28 cellular contexts compared by ENCODE assay signal in the genomic region with DNA sequence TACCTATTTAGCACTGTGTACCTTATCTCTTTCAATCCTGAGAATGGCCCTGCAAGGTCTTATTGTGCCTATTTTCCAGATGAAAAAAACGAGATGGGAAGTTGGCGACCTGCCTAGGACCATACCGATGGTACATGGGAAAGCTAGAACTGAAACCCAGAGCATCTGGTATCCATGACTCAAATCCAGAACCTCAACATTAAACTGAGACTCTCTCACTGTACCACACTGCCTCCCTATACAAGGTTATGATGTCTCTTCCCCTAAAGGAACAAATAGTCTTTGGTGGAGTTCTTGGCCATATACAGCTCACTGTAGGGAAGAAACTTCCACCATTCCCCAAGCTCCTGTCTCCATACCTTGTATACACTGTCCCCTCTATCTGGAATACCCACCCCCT.
"Had no signal": no experiment of that assay in that cellular context is flagged by ENCODE, and none has a peak within 500 bp of the region (broad histone marks: within the 10 kb centered on the region; RNA-seq: fewer than 3 reads in every experiment).

No MANE protein-coding gene starts in this region.

- H3K27ac Mint-ChIP-seq: activated CD4-positive, alpha-beta memory T cell treated with anti-CD3 and anti-CD28 coated beads, Interleukin-2, amount 10 ng/mL, durations not matched to agents 7 days and 5 days; activated CD4-positive, alpha-beta T cell treated with anti-CD3 and anti-CD28 coated beads for 36 hours; activated naive CD8-positive, alpha-beta T cell treated with anti-CD3 and anti-CD28 coated beads, Interleukin-2, amount 10 ng/mL, durations not matched to agents 7 days and 5 days; activated T-helper 17 cell treated with anti-CD3 and anti-CD28 coated beads, Interleukin-2, amount 50 U/mL, for 72 hours had no signal

- DNase-seq: activated CD4-positive, alpha-beta memory T cell treated with anti-CD3 and anti-CD28 coated beads, Interleukin-2, amount 10 ng/mL, durations not matched to agents 7 days and 5 days; activated CD4-positive, alpha-beta T cell treated with anti-CD3 and anti-CD28 coated beads for 36 hours; activated CD4-positive, alpha-beta T cell treated with anti-CD3 and anti-CD28 coated beads, Interleukin-2, amount 50 U/mL, for 1 hour; activated gamma-delta T cell treated with Interleukin-2 at 50 U/mL for 16 hours; activated naive CD4-positive, alpha-beta T cell treated with anti-CD3 and anti-CD28 coated beads, Interleukin-2, amount 50 U/mL, for 16 hours; activated naive CD8-positive, alpha-beta T cell treated with anti-CD3 and anti-CD28 coated beads, Interleukin-2, amount 10 ng/mL, durations not matched to agents 7 days and 5 days; activated T-cell treated with anti-CD3 and anti-CD28 coated beads for 4 hours; activated T-cell treated with anti-CD3 and anti-CD28 coated beads, Interleukin-2, amount 50 U/mL, for 48 hours; adrenal gland; cerebellar nuclear complex; colonic mucosa; NCI-H1092; NCI-H1417; NCI-H1930; NCI-H2107; NCI-H2171 treated with DMSO at 0.1 percent for 48 hours; NCI-H226; NCI-H510A; NCI-H526 treated with DMSO at 0.1 percent for 48 hours; NCI-H82; Peyer's patch; Right ventricle myocardium superior; SJCRH30; SK-N-SH; T-helper 1 cell had no signal

- H3K36me3 Mint-ChIP-seq: activated naive CD8-positive, alpha-beta T cell treated with anti-CD3 and anti-CD28 coated beads, Interleukin-2, amount 10 ng/mL, durations not matched to agents 7 days and 5 days had no signal

- H3K27me3 ChIP-seq: adrenal gland, colonic mucosa, Peyer's patch, SJCRH30 had no signal

- ATAC-seq: activated CD4-positive, alpha-beta T cell treated with anti-CD3 and anti-CD28 coated beads for 36 hours; activated T-helper 17 cell treated with anti-CD3 and anti-CD28 coated beads, Interleukin-2, amount 50 U/mL, for 72 hours had no signal

- H3K9ac ChIP-seq: SK-N-SH had no signal

- H3K9me3 ChIP-seq: adrenal gland, colonic mucosa, Peyer's patch, SJCRH30, SK-N-SH had no signal

- H3K4me3 ChIP-seq: adrenal gland, colonic mucosa, Peyer's patch, SJCRH30 had no signal

- H3K36me3 ChIP-seq: adrenal gland, colonic mucosa, Peyer's patch, SJCRH30 had no signal

- H3K27ac ChIP-seq: adrenal gland, colonic mucosa, Peyer's patch, RWPE1, SJCRH30, VCaP had no signal

- H3K9me3 Mint-ChIP-seq: activated CD4-positive, alpha-beta memory T cell treated with anti-CD3 and anti-CD28 coated beads, Interleukin-2, amount 10 ng/mL, durations not matched to agents 7 days and 5 days; activated naive CD8-positive, alpha-beta T cell treated with anti-CD3 and anti-CD28 coated beads, Interleukin-2, amount 10 ng/mL, durations not matched to agents 7 days and 5 days; activated T-helper 17 cell treated with anti-CD3 and anti-CD28 coated beads, Interleukin-2, amount 50 U/mL, for 72 hours had no signal

- H3K4me3 Mint-ChIP-seq: activated CD4-positive, alpha-beta memory T cell treated with anti-CD3 and anti-CD28 coated beads, Interleukin-2, amount 10 ng/mL, durations not matched to agents 7 days and 5 days; activated CD4-positive, alpha-beta T cell treated with anti-CD3 and anti-CD28 coated beads for 36 hours; activated naive CD8-positive, alpha-beta T cell treated with anti-CD3 and anti-CD28 coated beads, Interleukin-2, amount 10 ng/mL, durations not matched to agents 7 days and 5 days; activated T-helper 17 cell treated with anti-CD3 and anti-CD28 coated beads, Interleukin-2, amount 50 U/mL, for 72 hours had no signal

- H3K4me1 ChIP-seq: adrenal gland, colonic mucosa, Peyer's patch, SJCRH30 had no signal

- H3K4me2 ChIP-seq: SK-N-SH had no signal

- H3K4me1 Mint-ChIP-seq: activated CD4-positive, alpha-beta memory T cell treated with anti-CD3 and anti-CD28 coated beads, Interleukin-2, amount 10 ng/mL, durations not matched to agents 7 days and 5 days; activated CD4-positive, alpha-beta T cell treated with anti-CD3 and anti-CD28 coated beads for 36 hours; activated naive CD8-positive, alpha-beta T cell treated with anti-CD3 and anti-CD28 coated beads, Interleukin-2, amount 10 ng/mL, durations not matched to agents 7 days and 5 days; activated T-helper 17 cell treated with anti-CD3 and anti-CD28 coated beads, Interleukin-2, amount 50 U/mL, for 72 hours had no signal
